1 cellular context compared by ENCODE assay signal in genomic region chr3:196193738-196194541, GRCh38.
TF ChIP-seq lines count a peak whose summit lies in the region.

No MANE protein-coding gene starts in this region.

TF ChIP-seq in K562, 482 proteins besides CTCF, POLR2A, EP300 and RAD21 (continued from another document and continues in another):
- TF ChIP-seq, protein P1, sequence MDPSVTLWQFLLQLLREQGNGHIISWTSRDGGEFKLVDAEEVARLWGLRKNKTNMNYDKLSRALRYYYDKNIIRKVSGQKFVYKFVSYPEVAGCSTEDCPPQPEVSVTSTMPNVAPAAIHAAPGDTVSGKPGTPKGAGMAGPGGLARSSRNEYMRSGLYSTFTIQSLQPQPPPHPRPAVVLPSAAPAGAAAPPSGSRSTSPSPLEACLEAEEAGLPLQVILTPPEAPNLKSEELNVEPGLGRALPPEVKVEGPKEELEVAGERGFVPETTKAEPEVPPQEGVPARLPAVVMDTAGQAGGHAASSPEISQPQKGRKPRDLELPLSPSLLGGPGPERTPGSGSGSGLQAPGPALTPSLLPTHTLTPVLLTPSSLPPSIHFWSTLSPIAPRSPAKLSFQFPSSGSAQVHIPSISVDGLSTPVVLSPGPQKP (CRISPR knock-in tag; IDR thresholded peaks at IDR 0.05) = no peak
- no peak for TF ChIP-seq MBD2 (IDR thresholded peaks at IDR 0.05; ENCODE audit: borderline replicate concordance, low read depth)
- no peak for TF ChIP-seq PHTF2 (CRISPR knock-in tag; IDR thresholded peaks at IDR 0.05)
- no peak for TF ChIP-seq TRIM28 (IDR thresholded peaks at IDR 0.05)
- no peak for TF ChIP-seq KAT2B (IDR thresholded peaks at IDR 0.05; ENCODE audit: low read depth, low read length)
- no peak for TF ChIP-seq MEIS2 (IDR thresholded peaks at IDR 0.05; ENCODE audit: partially characterized antibody)
- TF ChIP-seq, protein P2, sequence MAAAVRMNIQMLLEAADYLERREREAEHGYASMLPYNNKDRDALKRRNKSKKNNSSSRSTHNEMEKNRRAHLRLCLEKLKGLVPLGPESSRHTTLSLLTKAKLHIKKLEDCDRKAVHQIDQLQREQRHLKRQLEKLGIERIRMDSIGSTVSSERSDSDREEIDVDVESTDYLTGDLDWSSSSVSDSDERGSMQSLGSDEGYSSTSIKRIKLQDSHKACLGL (CRISPR knock-in tag; IDR thresholded peaks at IDR 0.05; ENCODE audit: borderline replicate concordance, poor library complexity, severe bottlenecking) = no peak
- TF ChIP-seq MEF2A (IDR thresholded peaks at IDR 0.05; ENCODE audit: control insufficient read depth, low read depth, low read length) = no peak
- no peak for TF ChIP-seq FIP1L1 (IDR thresholded peaks at IDR 0.05; ENCODE audit: low read depth, low read length, poor library complexity, severe bottlenecking)
- TF ChIP-seq PRDM10 (IDR thresholded peaks at IDR 0.05; ENCODE audit: partially characterized antibody) = no peak
- no peak for TF ChIP-seq SNRNP70 (optimal IDR thresholded peaks at IDR 0.05; ENCODE audit: low read depth, low read length)
- peak in 1 of 2 experiments; percentile 78; a peak in 2 of 4 replicates for TF ChIP-seq MAZ (CRISPR knock-in tag; conservative IDR thresholded peaks at IDR 0.05 in 1 of 2, IDR thresholded peaks at IDR 0.05 in 1 of 2)
- no peak for TF ChIP-seq SIX5 (IDR thresholded peaks at IDR 0.05; ENCODE audit: borderline replicate concordance in 1 of 2, insufficient read depth in 1 of 2, low read depth in 1 of 2, low read length in 2 of 2)
- no peak for TF ChIP-seq NR3C1 (CRISPR knock-in tag; IDR thresholded peaks at IDR 0.05)
- TF ChIP-seq MED1 (CRISPR knock-in tag; IDR thresholded peaks at IDR 0.05; ENCODE audit: borderline replicate concordance) = no peak
- TF ChIP-seq MYC (IDR thresholded peaks at IDR 0.05; ENCODE audit: low read depth, low read length) = 0 out of 2 replicates have a peak, but pooled peaks have one; percentile 25
- no peak; the same call in 1 of the 2 replicates for TF ChIP-seq MYC (CRISPR knock-in tag; IDR thresholded peaks at IDR 0.05; ENCODE audit: borderline replicate concordance, low read depth)
- 0 out of 2 replicates have a peak, but pooled peaks have one; percentile 16 for TF ChIP-seq SP1 (CRISPR knock-in tag; IDR thresholded peaks at IDR 0.05)
- peak; percentile 90 for TF ChIP-seq ZNF592 (IDR thresholded peaks at IDR 0.05)
- TF ChIP-seq MAFG (tag; conservative IDR thresholded peaks at IDR 0.05) = no peak
- no peak for TF ChIP-seq ZBTB33 (CRISPR knock-in tag; IDR thresholded peaks at IDR 0.05)
- no peak; the same call in 1 of the 2 replicates for TF ChIP-seq SMARCA4 (IDR thresholded peaks at IDR 0.05)
- TF ChIP-seq ZBTB49 (CRISPR knock-in tag; IDR thresholded peaks at IDR 0.05; ENCODE audit: borderline replicate concordance) = no peak
- TF ChIP-seq PCBP2 (IDR thresholded peaks at IDR 0.05; ENCODE audit: low read depth, low read length, poor library complexity, severe bottlenecking) = no peak
- TF ChIP-seq, protein P3, sequence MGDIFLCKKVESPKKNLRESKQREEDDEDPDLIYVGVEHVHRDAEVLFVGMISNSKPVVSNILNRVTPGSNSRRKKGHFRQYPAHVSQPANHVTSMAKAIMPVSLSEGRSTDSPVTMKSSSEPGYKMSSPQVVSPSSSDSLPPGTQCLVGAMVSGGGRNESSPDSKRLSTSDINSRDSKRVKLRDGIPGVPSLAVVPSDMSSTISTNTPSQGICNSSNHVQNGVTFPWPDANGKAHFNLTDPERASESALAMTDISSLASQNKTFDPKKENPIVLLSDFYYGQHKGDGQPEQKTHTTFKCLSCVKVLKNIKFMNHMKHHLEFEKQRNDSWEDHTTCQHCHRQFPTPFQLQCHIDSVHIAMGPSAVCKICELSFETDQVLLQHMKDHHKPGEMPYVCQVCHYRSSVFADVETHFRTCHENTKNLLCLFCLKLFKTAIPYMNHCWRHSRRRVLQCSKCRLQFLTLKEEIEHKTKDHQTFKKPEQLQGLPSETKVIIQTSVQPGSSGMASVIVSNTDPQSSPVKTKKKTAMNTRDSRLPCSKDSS (IDR thresholded peaks at IDR 0.05; ENCODE audit: low read depth, partially characterized antibody) = no peak
- TF ChIP-seq, protein P4, sequence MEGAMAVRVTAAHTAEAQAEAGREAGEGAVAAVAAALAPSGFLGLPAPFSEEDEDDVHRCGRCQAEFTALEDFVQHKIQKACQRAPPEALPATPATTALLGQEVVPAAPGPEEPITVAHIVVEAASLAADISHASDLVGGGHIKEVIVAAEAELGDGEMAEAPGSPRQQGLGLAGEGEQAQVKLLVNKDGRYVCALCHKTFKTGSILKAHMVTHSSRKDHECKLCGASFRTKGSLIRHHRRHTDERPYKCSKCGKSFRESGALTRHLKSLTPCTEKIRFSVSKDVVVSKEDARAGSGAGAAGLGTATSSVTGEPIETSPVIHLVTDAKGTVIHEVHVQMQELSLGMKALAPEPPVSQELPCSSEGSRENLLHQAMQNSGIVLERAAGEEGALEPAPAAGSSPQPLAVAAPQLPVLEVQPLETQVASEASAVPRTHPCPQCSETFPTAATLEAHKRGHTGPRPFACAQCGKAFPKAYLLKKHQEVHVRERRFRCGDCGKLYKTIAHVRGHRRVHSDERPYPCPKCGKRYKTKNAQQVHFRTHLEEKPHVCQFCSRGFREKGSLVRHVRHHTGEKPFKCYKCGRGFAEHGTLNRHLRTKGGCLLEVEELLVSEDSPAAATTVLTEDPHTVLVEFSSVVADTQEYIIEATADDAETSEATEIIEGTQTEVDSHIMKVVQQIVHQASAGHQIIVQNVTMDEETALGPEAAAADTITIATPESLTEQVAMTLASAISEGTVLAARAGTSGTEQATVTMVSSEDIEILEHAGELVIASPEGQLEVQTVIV (CRISPR knock-in tag; IDR thresholded peaks at IDR 0.05; ENCODE audit: borderline replicate concordance) = no peak
- TF ChIP-seq, protein P5, sequence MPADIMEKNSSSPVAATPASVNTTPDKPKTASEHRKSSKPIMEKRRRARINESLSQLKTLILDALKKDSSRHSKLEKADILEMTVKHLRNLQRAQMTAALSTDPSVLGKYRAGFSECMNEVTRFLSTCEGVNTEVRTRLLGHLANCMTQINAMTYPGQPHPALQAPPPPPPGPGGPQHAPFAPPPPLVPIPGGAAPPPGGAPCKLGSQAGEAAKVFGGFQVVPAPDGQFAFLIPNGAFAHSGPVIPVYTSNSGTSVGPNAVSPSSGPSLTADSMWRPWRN (IDR thresholded peaks at IDR 0.05; ENCODE audit: low read depth) = no peak
- 0 out of 2 replicates have a peak, but pooled peaks have one; percentile 17 for TF ChIP-seq SOX6 (IDR thresholded peaks at IDR 0.05)
- no peak for TF ChIP-seq ZNF79 (CRISPR knock-in tag; IDR thresholded peaks at IDR 0.05; ENCODE audit: low read depth)
- TF ChIP-seq, protein P6, sequence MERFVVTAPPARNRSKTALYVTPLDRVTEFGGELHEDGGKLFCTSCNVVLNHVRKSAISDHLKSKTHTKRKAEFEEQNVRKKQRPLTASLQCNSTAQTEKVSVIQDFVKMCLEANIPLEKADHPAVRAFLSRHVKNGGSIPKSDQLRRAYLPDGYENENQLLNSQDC (CRISPR knock-in tag; IDR thresholded peaks at IDR 0.05) = no peak
- TF ChIP-seq, protein P7, sequence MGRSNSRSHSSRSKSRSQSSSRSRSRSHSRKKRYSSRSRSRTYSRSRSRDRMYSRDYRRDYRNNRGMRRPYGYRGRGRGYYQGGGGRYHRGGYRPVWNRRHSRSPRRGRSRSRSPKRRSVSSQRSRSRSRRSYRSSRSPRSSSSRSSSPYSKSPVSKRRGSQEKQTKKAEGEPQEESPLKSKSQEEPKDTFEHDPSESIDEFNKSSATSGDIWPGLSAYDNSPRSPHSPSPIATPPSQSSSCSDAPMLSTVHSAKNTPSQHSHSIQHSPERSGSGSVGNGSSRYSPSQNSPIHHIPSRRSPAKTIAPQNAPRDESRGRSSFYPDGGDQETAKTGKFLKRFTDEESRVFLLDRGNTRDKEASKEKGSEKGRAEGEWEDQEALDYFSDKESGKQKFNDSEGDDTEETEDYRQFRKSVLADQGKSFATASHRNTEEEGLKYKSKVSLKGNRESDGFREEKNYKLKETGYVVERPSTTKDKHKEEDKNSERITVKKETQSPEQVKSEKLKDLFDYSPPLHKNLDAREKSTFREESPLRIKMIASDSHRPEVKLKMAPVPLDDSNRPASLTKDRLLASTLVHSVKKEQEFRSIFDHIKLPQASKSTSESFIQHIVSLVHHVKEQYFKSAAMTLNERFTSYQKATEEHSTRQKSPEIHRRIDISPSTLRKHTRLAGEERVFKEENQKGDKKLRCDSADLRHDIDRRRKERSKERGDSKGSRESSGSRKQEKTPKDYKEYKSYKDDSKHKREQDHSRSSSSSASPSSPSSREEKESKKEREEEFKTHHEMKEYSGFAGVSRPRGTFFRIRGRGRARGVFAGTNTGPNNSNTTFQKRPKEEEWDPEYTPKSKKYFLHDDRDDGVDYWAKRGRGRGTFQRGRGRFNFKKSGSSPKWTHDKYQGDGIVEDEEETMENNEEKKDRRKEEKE (IDR thresholded peaks at IDR 0.05; ENCODE audit: borderline replicate concordance in 1 of 2, control insufficient read depth in 1 of 2, low read depth in 2 of 2, low read length in 1 of 2) = no peak
- TF ChIP-seq EP400 (IDR thresholded peaks at IDR 0.05) = no peak; the same call in 1 of the 2 replicates
- TF ChIP-seq FUS (optimal IDR thresholded peaks at IDR 0.05; ENCODE audit: low read depth, low read length) = no peak
- TF ChIP-seq ZNF707 (CRISPR knock-in tag; conservative IDR thresholded peaks at IDR 0.05) = no peak
